In the genomic region with DNA sequence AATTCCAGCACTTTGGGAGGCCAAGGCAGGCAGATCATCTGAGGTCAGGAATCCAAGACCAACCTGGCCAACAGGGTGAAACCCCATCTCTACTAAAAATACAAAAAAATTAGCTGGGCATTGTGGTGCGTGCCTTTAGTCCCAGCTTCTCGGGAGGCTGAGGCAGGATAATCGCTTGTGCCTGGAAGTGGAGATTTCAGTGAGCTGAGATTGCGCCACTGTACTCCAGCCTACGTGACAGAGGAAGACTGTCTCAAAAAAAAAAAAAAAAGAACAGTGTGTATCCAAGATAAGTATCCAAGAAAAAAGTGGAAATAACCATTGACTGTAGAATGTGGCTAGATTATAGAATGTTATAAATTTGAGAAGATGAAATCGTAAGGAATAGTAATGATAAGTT, we compare ENCODE assay signal across 23 cellular contexts.
"Had no signal": no experiment of that assay in that cellular context is flagged by ENCODE, and none has a peak within 500 bp of the region (broad histone marks: within the 10 kb centered on the region; RNA-seq: fewer than 3 reads in every experiment).

No MANE protein-coding gene starts in this region.

- H3K27ac ChIP-seq: brain microvascular endothelial cell, cardiac muscle cell, Peyer's patch, RWPE1, SJCRH30 had no signal

- H3K4me3 ChIP-seq: cardiac muscle cell, Peyer's patch, SJCRH30 had no signal

- DNase-seq: activated CD4-positive, alpha-beta T cell treated with anti-CD3 and anti-CD28 coated beads for 4 hours; activated CD8-positive, alpha-beta memory T cell treated with anti-CD3 and anti-CD28 coated beads, Interleukin-2, amount 50 U/mL, for 48 hours; activated CD8-positive, alpha-beta T cell treated with anti-CD3 and anti-CD28 coated beads for 36 hours; activated naive CD8-positive, alpha-beta T cell treated with anti-CD3 and anti-CD28 coated beads, Interleukin-2, amount 50 U/mL, for 24 hours; activated T-cell treated with anti-CD3 and anti-CD28 coated beads, Interleukin-2, amount 50 U/mL, for 1 hour; brain microvascular endothelial cell; KG1; NCI-H1092 treated with DMSO at 0.1 percent for 48 hours; NCI-H1417 treated with DMSO at 0.1 percent for 48 hours; NCI-H1694; NCI-H2029 treated with DMSO at 0.1 percent for 48 hours; NCI-H510A treated with DMSO at 0.1 percent for 48 hours; NCI-H69; Peyer's patch; Right ventricle myocardium superior; SK-N-SH; T-helper 1 cell had no signal

- H3K27me3 ChIP-seq: brain microvascular endothelial cell, cardiac muscle cell, Peyer's patch, SJCRH30 had no signal

- H3K4me1 Mint-ChIP-seq: activated naive CD8-positive, alpha-beta T cell treated with anti-CD3 and anti-CD28 coated beads, Interleukin-2, amount 50 U/mL, for 24 hours; IgD-negative memory B cell had no signal

- ATAC-seq: activated CD4-positive, CD25-positive, alpha-beta regulatory T cell treated with anti-CD3 and anti-CD28 coated beads, Interleukin-2, amount 50 U/mL, for 24 hours; activated CD8-positive, alpha-beta T cell treated with anti-CD3 and anti-CD28 coated beads for 36 hours; activated naive CD8-positive, alpha-beta T cell treated with anti-CD3 and anti-CD28 coated beads, Interleukin-2, amount 50 U/mL, for 24 hours had no signal

- H3K27ac Mint-ChIP-seq: activated CD8-positive, alpha-beta T cell treated with anti-CD3 and anti-CD28 coated beads for 36 hours; activated naive CD4-positive, alpha-beta T cell treated with anti-CD3 and anti-CD28 coated beads, Interleukin-2, amount 50 U/mL, for 72 hours; activated naive CD8-positive, alpha-beta T cell treated with anti-CD3 and anti-CD28 coated beads, Interleukin-2, amount 50 U/mL, for 24 hours; IgD-negative memory B cell had no signal

- H3K4me1 ChIP-seq: Peyer's patch, SJCRH30 had no signal

- H3K36me3 ChIP-seq: brain microvascular endothelial cell, cardiac muscle cell, Peyer's patch, SJCRH30 had no signal

- H3K4me3 Mint-ChIP-seq: activated CD8-positive, alpha-beta T cell treated with anti-CD3 and anti-CD28 coated beads for 36 hours; activated naive CD8-positive, alpha-beta T cell treated with anti-CD3 and anti-CD28 coated beads, Interleukin-2, amount 50 U/mL, for 24 hours; IgD-negative memory B cell had no signal

- H3K9me3 Mint-ChIP-seq: activated CD8-positive, alpha-beta T cell treated with anti-CD3 and anti-CD28 coated beads for 36 hours; activated naive CD4-positive, alpha-beta T cell treated with anti-CD3 and anti-CD28 coated beads, Interleukin-2, amount 50 U/mL, for 72 hours; activated naive CD8-positive, alpha-beta T cell treated with anti-CD3 and anti-CD28 coated beads, Interleukin-2, amount 50 U/mL, for 24 hours had no signal

- H3K9me3 ChIP-seq: Peyer's patch, SJCRH30, SK-N-SH had no signal

- H3K9ac ChIP-seq: SK-N-SH had no signal

- H3K36me3 Mint-ChIP-seq: activated naive CD4-positive, alpha-beta T cell treated with anti-CD3 and anti-CD28 coated beads, Interleukin-2, amount 50 U/mL, for 72 hours; IgD-negative memory B cell had no signal
